In the genomic region with DNA sequence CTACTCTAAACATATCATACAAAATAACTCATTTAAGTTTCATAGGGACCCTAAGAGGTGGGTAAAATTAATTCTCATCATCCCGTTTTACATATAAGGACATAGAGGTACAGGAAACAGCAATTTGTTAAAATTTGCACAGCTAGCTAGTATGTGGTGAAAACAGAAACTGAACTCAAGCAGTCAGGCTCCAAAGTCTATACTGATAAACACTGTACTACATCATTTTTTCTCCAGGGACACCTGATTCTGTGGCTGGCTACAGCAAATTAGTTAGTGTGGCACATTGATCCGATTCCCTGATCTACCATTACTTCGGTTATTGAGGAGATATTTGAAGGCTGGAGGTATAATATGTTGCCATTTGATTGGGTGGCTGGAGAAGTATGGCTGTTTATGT, we compare ENCODE assay signal across 13 cellular contexts. TPM values are rescaled to one million over a fixed set of nuclear protein-coding genes. Genes with fewer than 3 reads are reported as not detected.
DNase-seq lines count a peak whose midpoint lies in the region; ATAC-seq and TF ChIP-seq lines count a peak whose summit lies in the region.
"Had no signal": no experiment of that assay in that cellular context is flagged by ENCODE, and none has a peak within 500 bp of the region (broad histone marks: within the 10 kb centered on the region; RNA-seq: fewer than 3 reads in every experiment).

No MANE protein-coding gene starts in this region.

- no peaks in the 10 kb centered on the region for H3K36me3 ChIP-seq in CD4-positive, CD25-positive, alpha-beta regulatory T cell (ENCODE audit: control insufficient read depth, insufficient read depth, low read length)

- ATAC-seq in CD4-positive, CD25-positive, alpha-beta regulatory T cell (ENCODE audit: low read depth in 2 of 2) = peak; percentile 55 to 66
- peak; percentile 62 for ATAC-seq in GM18873 (IDR thresholded peaks at IDR 0.05; ENCODE audit: low FRiP score, unreplicated experiment)
- peak; percentile 73 for ATAC-seq in HG02938 (IDR thresholded peaks at IDR 0.05; ENCODE audit: unreplicated experiment)
- ATAC-seq in T-helper 17 cell = peak; percentile 57
- ATAC-seq: SK-N-SH treated with all-trans-retinoic acid at 6 μM for 48 hours had no signal

- H3K27ac ChIP-seq in CD4-positive, CD25-positive, alpha-beta regulatory T cell (ENCODE audit: insufficient read depth, low read length, poor library complexity, severe bottlenecking) = peak overlapping the region; percentile 73
- H3K27ac ChIP-seq in caudate nucleus (ENCODE audit: low read depth, low read length) = no peak overlapping the region
- H3K27ac ChIP-seq: testis had no signal

- H3K27ac Mint-ChIP-seq in CD4-positive, CD25-positive, alpha-beta regulatory T cell = peak overlapping the region; percentile 95 to 100 (median 97)
- H3K27ac Mint-ChIP-seq in T-helper 17 cell = peak overlapping the region; percentile 61
- no peak overlapping the region for H3K27ac Mint-ChIP-seq in osteocyte (ENCODE audit: unreplicated experiment)

- H3K4me1 ChIP-seq in CD4-positive, CD25-positive, alpha-beta regulatory T cell (ENCODE audit: control insufficient read depth, insufficient read depth, low read length, poor library complexity, severe bottlenecking) = peaks cover 48% of the 10 kb centered on the region
- H3K4me1 ChIP-seq: testis had no signal

- H3K4me3 ChIP-seq in CD4-positive, CD25-positive, alpha-beta regulatory T cell (ENCODE audit: low read depth, low read length) = peak overlapping the region; percentile 66
- H3K4me3 ChIP-seq: testis had no signal

- TF ChIP-seq CTCF in osteocyte (IDR thresholded peaks at IDR 0.05) = no peak

- H3K4me1 Mint-ChIP-seq in CD4-positive, CD25-positive, alpha-beta regulatory T cell = peaks cover 22 to 64% (median 47%) of the 10 kb centered on the region in 4 donors
- H3K4me1 Mint-ChIP-seq in T-helper 17 cell = peaks cover 30% of the 10 kb centered on the region
- H3K4me1 Mint-ChIP-seq in osteocyte (ENCODE audit: unreplicated experiment) = no peaks in the 10 kb centered on the region

- H3K9me3 Mint-ChIP-seq in CD4-positive, CD25-positive, alpha-beta regulatory T cell = peaks cover 0 to 5% (median 3%) of the 10 kb centered on the region in 7 donors
- no peaks in the 10 kb centered on the region for H3K9me3 Mint-ChIP-seq in osteocyte (ENCODE audit: unreplicated experiment)

- H3K4me3 Mint-ChIP-seq in CD4-positive, CD25-positive, alpha-beta regulatory T cell = peak overlapping the region; percentile 45 to 92 (median 81)
- H3K4me3 Mint-ChIP-seq in T-helper 17 cell (peak overlapping the region; percentile 83), osteocyte (ENCODE audit: unreplicated experiment) (no peak overlapping the region)

- peaks cover 4% of the 10 kb centered on the region for H3K27me3 Mint-ChIP-seq in CD4-positive, CD25-positive, alpha-beta regulatory T cell
- H3K27me3 Mint-ChIP-seq in T-helper 17 cell = no peaks in the 10 kb centered on the region
- H3K27me3 Mint-ChIP-seq in osteocyte (ENCODE audit: unreplicated experiment) = no peaks in the 10 kb centered on the region

- no peaks in the 10 kb centered on the region for H3K9me3 ChIP-seq in CD4-positive, CD25-positive, alpha-beta regulatory T cell (ENCODE audit: control insufficient read depth in 2 of 2, low read length in 2 of 2)
- H3K9me3 ChIP-seq in T-helper 17 cell (ENCODE audit: control insufficient read depth, low read length, poor library complexity, severe bottlenecking) = no peaks in the 10 kb centered on the region
- H3K9me3 ChIP-seq: testis had no signal

- peaks cover 9% of the 10 kb centered on the region for H3K36me3 Mint-ChIP-seq in CD4-positive, CD25-positive, alpha-beta regulatory T cell
- H3K36me3 Mint-ChIP-seq in T-helper 17 cell (ENCODE audit: low read depth) (peaks cover 2% of the 10 kb centered on the region), osteocyte (ENCODE audit: unreplicated experiment) (no peaks in the 10 kb centered on the region)

- no peaks in the 10 kb centered on the region for H3K27me3 ChIP-seq in CD4-positive, CD25-positive, alpha-beta regulatory T cell (ENCODE audit: control insufficient read depth, insufficient read depth, low read length)
- H3K27me3 ChIP-seq: testis had no signal

- peak in 2 of 3 donors; percentile 24 to 83 for DNase-seq in CD4-positive, CD25-positive, alpha-beta regulatory T cell
- DNase-seq in T-helper 17 cell (no peak), NCI-H2107 treated with DMSO at 0.1 percent for 48 hours (lab: John Stamatoyannopoulos, UW; ENCODE audit: unreplicated experiment) (no peak), caudate nucleus (lab: John Stamatoyannopoulos, UW) (no peak), medulla oblongata (ENCODE audit: extremely low spot score) (no peak), osteocyte (ENCODE audit: extremely low spot score, unreplicated experiment) (no peak)
- DNase-seq: activated CD4-positive, alpha-beta T cell treated with anti-CD3 and anti-CD28 coated beads for 4 hours; GDM1; NCI-H526 treated with DMSO at 0.1 percent for 48 hours; testis had no signal

RNA-seq across cellular contexts. Expression of gene E2F3, which starts 36.2 kb away (rescaled TPM):
- total RNA-seq in CD4-positive, CD25-positive, alpha-beta regulatory T cell = 14.0 TPM
- polyA plus RNA-seq in CD4-positive, CD25-positive, alpha-beta regulatory T cell = 1 to 10 TPM; 5.2 to 8.5 (median 7.1) TPM
- 1 to 10 TPM; 6.7 to 8.8 TPM for total RNA-seq in T-helper 17 cell
- 12.0 and 12.1 TPM in 2 replicates for total RNA-seq in osteocyte

Comparison
In these comparisons a context has a peak if more than half of its experiments do, and no peak if none do; other contexts are left out.
1. DNase-seq: peak in CD4-positive, CD25-positive, alpha-beta regulatory T cell (2 of 3); none in T-helper 17 cell (0 of 3), NCI-H2107 treated with DMSO at 0.1 percent for 48 hours (single experiment), caudate nucleus (0 of 61), medulla oblongata (single experiment) and osteocyte (single experiment).
2. Peak in every context shown above with its lines, with median percentiles within 50 percentile points of each other: ATAC-seq.